Comparison of ENCODE assay signal across 8 cellular contexts in genomic region chr2:44171018-44171417, GRCh38. TPM values are rescaled to one million over a fixed set of nuclear protein-coding genes. Genes with fewer than 3 reads are reported as not detected.
A peak's percentile ranks its signal among the peaks of the same experiment; 100 is the strongest.
DNase-seq lines count a peak whose midpoint lies in the region; ATAC-seq and TF ChIP-seq lines count a peak whose summit lies in the region.

No MANE protein-coding gene starts in this region.

- no peak for ATAC-seq in memory B cell (ENCODE audit: low read depth)
- no peak for ATAC-seq in HG03159 (IDR thresholded peaks at IDR 0.05; ENCODE audit: unreplicated experiment)
- no peak for ATAC-seq in GM21786 (IDR thresholded peaks at IDR 0.05; ENCODE audit: unreplicated experiment)
- no peak for ATAC-seq in esophagus mucosa

- H3K4me3 Mint-ChIP-seq in memory B cell: peak overlapping the region; percentile 69

- peak overlapping the region; percentile 6 for H3K27ac ChIP-seq in brain microvascular endothelial cell

- no peaks in the 10 kb centered on the region for H3K27me3 ChIP-seq in brain microvascular endothelial cell (replicated peaks)

- DNase-seq in AG09309 (ENCODE audit: low read depth) (peak; percentile 25), HT1080 (ENCODE audit: low read depth) (peak; percentile 30), brain microvascular endothelial cell (no peak), memory B cell (ENCODE audit: low spot score in 2 of 2) (no peak), islet precursor cell (no peak)

- H3K36me3 ChIP-seq in brain microvascular endothelial cell (replicated peaks): no peaks in the 10 kb centered on the region

- H3K4me3 ChIP-seq in AG09309 (ENCODE audit: control insufficient read depth, low read depth, low read length) (no peak overlapping the region), brain microvascular endothelial cell (ENCODE audit: low read depth, low read length) (peak overlapping the region; percentile 84)

- H3K4me1 Mint-ChIP-seq in memory B cell: peaks cover 31% of the 10 kb centered on the region

- no peaks in the 10 kb centered on the region for H3K9me3 Mint-ChIP-seq in memory B cell

- H3K36me3 Mint-ChIP-seq in memory B cell: peaks cover 7% of the 10 kb centered on the region

- in situ Hi-C loops in brain microvascular endothelial cell (cut with HindIII; ENCODE audit: low pct_ligation_motif_present, low sequenced_read_pairs): no loop called here

- H3K27me3 Mint-ChIP-seq in memory B cell: no peaks in the 10 kb centered on the region

- TF ChIP-seq CTCF in AG09309 (IDR thresholded peaks at IDR 0.05; ENCODE audit: control insufficient read depth, insufficient read depth, low read depth, low read length, missing control alignments) (no peak), brain microvascular endothelial cell (IDR thresholded peaks at IDR 0.05; ENCODE audit: low read depth, low read length, missing control alignments) (no peak)

- no peak overlapping the region for H3K27ac Mint-ChIP-seq in memory B cell

RNA-seq across cellular contexts. Expression of gene PPM1B, which starts 2.3 kb away (rescaled TPM):
- 15.9 and 22.6 TPM in 2 replicates for total RNA-seq in HT1080 (2014; rRNA removed; shearing (Covaris generic))
- 19.0 and 25.2 TPM in 2 replicates for polyA plus RNA-seq in HT1080 (2015; cell fraction: cytosol; rRNA removed)
- 18.6 and 26.3 TPM in 2 replicates for polyA plus RNA-seq in HT1080 (2015; cell fraction: nucleus; rRNA removed)
- 20.0 TPM for total RNA-seq in esophagus mucosa

Comparison
In these comparisons a context has a peak if more than half of its experiments do, and no peak if none do; other contexts are left out.
1. DNase-seq: peak in AG09309 (single experiment) and HT1080 (single experiment); none in brain microvascular endothelial cell (single experiment), memory B cell (0 of 2) and islet precursor cell (single experiment).